16 cellular contexts compared by ENCODE assay signal in the genomic region with DNA sequence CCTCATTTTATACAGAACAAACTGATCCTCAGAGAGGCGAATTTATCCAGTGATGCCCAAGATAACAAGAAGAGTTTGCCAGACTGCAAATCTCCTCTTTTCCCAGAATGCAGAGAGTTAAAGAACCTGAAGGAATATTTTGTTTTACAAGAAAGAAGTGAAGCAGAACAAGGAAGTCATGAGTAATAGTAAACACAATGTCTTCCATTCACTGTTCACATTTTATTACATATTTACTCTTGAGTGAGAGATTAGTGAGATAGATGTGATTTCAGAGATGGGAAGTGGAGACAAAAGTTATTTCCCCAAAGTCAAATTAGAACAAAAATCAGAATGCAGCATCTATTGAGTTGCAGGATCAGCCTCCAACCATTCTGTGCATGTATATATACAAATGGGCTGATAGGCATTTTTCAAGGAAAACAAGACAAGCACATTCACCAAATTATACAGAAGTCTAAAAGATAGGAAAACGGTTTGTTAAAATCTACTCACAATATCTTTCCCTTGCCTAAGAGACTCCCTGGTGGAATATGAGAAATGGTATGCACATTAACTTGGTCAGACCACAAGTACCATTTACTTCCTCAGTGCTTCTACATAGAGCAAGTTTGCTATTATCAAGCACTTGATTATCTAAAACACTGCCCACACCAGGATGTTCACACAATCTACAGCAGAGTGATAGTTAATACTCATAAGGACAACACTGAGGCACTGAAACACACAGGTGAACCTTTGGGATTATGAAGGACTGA.
"Had no signal": no experiment of that assay in that cellular context is flagged by ENCODE, and none has a peak within 500 bp of the region (broad histone marks: within the 10 kb centered on the region; RNA-seq: fewer than 3 reads in every experiment).

No MANE protein-coding gene starts in this region.

- ATAC-seq: left lung had no signal

- DNase-seq: activated CD4-positive, alpha-beta T cell treated with anti-CD3 and anti-CD28 coated beads, Interleukin-2, amount 50 U/mL, for 4 hours; activated gamma-delta T cell; amygdala; colonic mucosa; foreskin melanocyte; glutamatergic neuron; hypothalamus; left lung; midbrain; occipital lobe; posterior cingulate gyrus; retina; stimulated activated CD4-positive, alpha-beta T cell treated with anti-CD3 and anti-CD28 coated beads, Interleukin-12 subunit alpha, Interleukin-12 subunit beta, amount 100 ng/mL, for 4 hours; stimulated activated CD4-positive, alpha-beta T cell treated with anti-CD3 and anti-CD28 coated beads, Interleukin-1b, Interleukin-23, amount 100 ng/mL, for 48 hours; stimulated activated naive CD4-positive, alpha-beta T cell treated with Interleukin-2 at 50 U/mL for 16 hours; thyroid gland had no signal

- H3K27ac ChIP-seq: colonic mucosa, left lung, thyroid gland had no signal
